8 cellular contexts compared by ENCODE assay signal in the genomic region with DNA sequence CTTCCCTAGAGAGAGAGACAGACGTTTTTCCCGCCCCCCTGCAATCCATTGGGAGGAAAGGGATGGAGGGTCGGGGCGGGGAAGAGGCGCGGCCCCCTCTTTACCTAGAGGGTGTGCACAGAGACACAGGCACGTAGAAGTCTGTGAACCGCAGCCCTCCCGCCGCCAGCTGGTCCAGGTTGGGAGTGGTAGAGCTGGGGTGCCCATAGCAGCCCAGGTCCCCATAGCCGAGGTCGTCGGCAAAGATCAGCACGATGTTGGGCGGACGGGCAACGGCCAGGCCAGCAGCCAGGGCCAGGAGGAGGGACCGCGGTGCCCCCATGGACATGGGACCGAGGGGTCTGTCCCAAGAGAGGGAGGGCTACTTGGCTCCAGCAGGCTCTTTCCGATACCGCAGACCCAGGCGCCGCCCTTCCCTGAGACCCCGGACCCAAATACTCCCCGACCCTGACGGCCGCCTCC. TPM values are rescaled to one million over a fixed set of nuclear protein-coding genes. Genes with fewer than 3 reads are reported as not detected.
A peak's percentile ranks its signal among the peaks of the same experiment; 100 is the strongest.
DNase-seq lines count a peak whose midpoint lies in the region; ATAC-seq and TF ChIP-seq lines count a peak whose summit lies in the region.

No MANE protein-coding gene starts in this region.

- H2BK5ac ChIP-seq in trophoblast cell (ENCODE audit: low read depth, low read length, poor library complexity), result peak overlapping the region; percentile 38

- peak overlapping the region; percentile 52 for H4K12ac ChIP-seq in trophoblast cell (ENCODE audit: low read depth, low read length)

- peak overlapping the region; percentile 65 for H4K91ac ChIP-seq in trophoblast cell (ENCODE audit: low read depth, low read length)

- peaks cover 5% of the 10 kb centered on the region for H3K9me3 ChIP-seq in trophoblast cell (ENCODE audit: insufficient read depth, low read depth, low read length)

- H3K18ac ChIP-seq in trophoblast cell (ENCODE audit: low read length), result peak overlapping the region; percentile 76

- no peak overlapping the region for H3K27ac ChIP-seq in trophoblast cell (ENCODE audit: low read depth, low read length)

- no peak overlapping the region for H3K23ac ChIP-seq in trophoblast cell (ENCODE audit: low read length)

- POLR2A ChIA-PET in activated B cell treated with CpG ODN at 0.5 μM for 24 hours (lab: Charles Lee), result interaction anchor here (0.6 to 1.5 kb wide), 5 partner anchors 13 to 455 kb away, joined by 3 to 17 read pairs (median 5); a partner anchor contains a TSS

- H2BK12ac ChIP-seq in trophoblast cell (ENCODE audit: low read length), result no peak overlapping the region

- ATAC-seq in HG02763 (IDR thresholded peaks at IDR 0.05; ENCODE audit: unreplicated experiment) (peak; percentile 10), activated B cell treated with CpG ODN at 0.5 μM for 24 hours (ENCODE audit: low read depth) (no peak)

- peaks cover 10% of the 10 kb centered on the region for H3K36me3 Mint-ChIP-seq in activated B cell treated with CpG ODN at 0.5 μM for 24 hours (ENCODE audit: low read depth)

- H3K79me1 ChIP-seq in trophoblast cell (ENCODE audit: low read length), result peaks cover 7% of the 10 kb centered on the region

- DNase-seq in activated B cell treated with CpG ODN at 0.5 μM for 24 hours (no peak), foreskin fibroblast (peak in 1 of 2 donors; percentile 30), trophoblast cell (peak in 1 of 2 donors; percentile 5), SW 1271 (lab: John Stamatoyannopoulos, UW) (no peak), germinal center (ENCODE audit: low spot score) (no peak)
- no peak for DNase-seq in stimulated activated CD8-positive, alpha-beta memory T cell treated with anti-CD3 and anti-CD28 coated beads, Interleukin-4, amount 100 ng/mL, for 48 hours

- TF ChIP-seq CTCF in activated B cell treated with CpG ODN at 0.5 μM for 24 hours (IDR thresholded peaks at IDR 0.05) (no peak), foreskin fibroblast (IDR thresholded peaks at IDR 0.05; ENCODE audit: low read depth, low read length) (no peak)

- CTCF ChIA-PET in activated B cell treated with CpG ODN at 0.5 μM for 24 hours (lab: Charles Lee), result interaction anchor here (0.8 to 1.2 kb wide), 2 partner anchors 13 to 14 kb away, joined by 3 read pairs; no protein-coding TSS in a partner anchor

- H3K79me2 ChIP-seq in trophoblast cell (ENCODE audit: control insufficient read depth, insufficient read depth, low read length, poor library complexity), result peaks cover 5% of the 10 kb centered on the region

- no peaks in the 10 kb centered on the region for H3K9me3 Mint-ChIP-seq in activated B cell treated with CpG ODN at 0.5 μM for 24 hours

- intact Hi-C loops in activated B cell treated with CpG ODN at 0.5 μM for 24 hours (cut with micrococcal nuclease), result no loop called here

- H3K14ac ChIP-seq in trophoblast cell (ENCODE audit: low read length), result peak overlapping the region; percentile 80

- H3K36me3 ChIP-seq in trophoblast cell (ENCODE audit: control insufficient read depth in 1 of 2, insufficient read depth in 2 of 2, low read length in 2 of 2), result peaks cover 9 to 13% of the 10 kb centered on the region in 2 experiments

- no peaks in the 10 kb centered on the region for H3K27me3 ChIP-seq in trophoblast cell (ENCODE audit: insufficient read depth, low read length)

- H2BK120ac ChIP-seq in trophoblast cell (ENCODE audit: insufficient read depth, low read length, poor library complexity), result peak overlapping the region; percentile 61

- no peaks in the 10 kb centered on the region for H3K27me3 Mint-ChIP-seq in activated B cell treated with CpG ODN at 0.5 μM for 24 hours

- H2AFZ ChIP-seq in trophoblast cell (ENCODE audit: insufficient read depth, low read length, poor library complexity), result peak overlapping the region; percentile 91

- H3K4ac ChIP-seq in trophoblast cell (ENCODE audit: low read depth, low read length), result peak overlapping the region; percentile 28

- peak overlapping the region; percentile 46 for H3K27ac Mint-ChIP-seq in activated B cell treated with CpG ODN at 0.5 μM for 24 hours

- H2AK5ac ChIP-seq in trophoblast cell (ENCODE audit: low read length), result peak overlapping the region; percentile 67

- no CpG with 5 or more reads among the region's 28 CpGs for WGBS in trophoblast cell (ENCODE audit: extremely low coverage, insufficient coverage, insufficient read length)

- H3K4me1 ChIP-seq in trophoblast cell (ENCODE audit: control insufficient read depth in 1 of 2, insufficient read depth in 2 of 2, low read length in 2 of 2), result peaks cover 12 to 13% of the 10 kb centered on the region in 2 experiments

- H3K9ac ChIP-seq in trophoblast cell (ENCODE audit: low read length), result peak overlapping the region; percentile 3

- H3K4me2 ChIP-seq in trophoblast cell (ENCODE audit: low read length), result peak overlapping the region; percentile 91

- H3K4me1 Mint-ChIP-seq in activated B cell treated with CpG ODN at 0.5 μM for 24 hours, result peaks cover 18% of the 10 kb centered on the region

- H4K8ac ChIP-seq in trophoblast cell (ENCODE audit: low read depth, low read length), result peak overlapping the region; percentile 84

- H3K4me3 ChIP-seq in GM08714 (ENCODE audit: low read length) (peak overlapping the region; percentile 83), foreskin fibroblast (ENCODE audit: low read depth in 1 of 2, low read length in 2 of 2) (peak overlapping the region; percentile 81 to 92), trophoblast cell (ENCODE audit: low read depth, low read length) (peak overlapping the region; percentile 75)

- H3K4me3 Mint-ChIP-seq in activated B cell treated with CpG ODN at 0.5 μM for 24 hours, result peak overlapping the region; percentile 85

RNA-seq across cellular contexts. Expression of a gene that starts 0.5 kb away (rescaled TPM):
- 49.0 and 50.9 TPM in 2 replicates for total RNA-seq in activated B cell treated with CpG ODN at 0.5 μM for 24 hours
- polyA plus RNA-seq in trophoblast cell (2013), result 17.7 and 18.7 TPM in 2 replicates

RNA-seq across cellular contexts. Expression of a gene that starts 26.9 kb away (rescaled TPM):
- 0.18 and 0.20 TPM in 2 replicates for total RNA-seq in activated B cell treated with CpG ODN at 0.5 μM for 24 hours
- polyA plus RNA-seq in trophoblast cell (2013), result 0.58 and 0.66 TPM in 2 replicates

RNA-seq across cellular contexts. Expression of a gene that starts 44.8 kb away (rescaled TPM):
- 138 and 158 TPM in 2 replicates for total RNA-seq in activated B cell treated with CpG ODN at 0.5 μM for 24 hours
- 40.3 and 43.1 TPM in 2 replicates for polyA plus RNA-seq in trophoblast cell (2013)

RNA-seq across cellular contexts. Expression of a gene that starts 45.1 kb away (rescaled TPM):
- total RNA-seq in activated B cell treated with CpG ODN at 0.5 μM for 24 hours, result not detected in 2 replicates
- polyA plus RNA-seq in trophoblast cell (2013), result 1.3 and 1.4 TPM in 2 replicates

RNA-seq across cellular contexts. Expression of a gene that starts 49.3 kb away (rescaled TPM):
- 32.2 and 33.5 TPM in 2 replicates for total RNA-seq in activated B cell treated with CpG ODN at 0.5 μM for 24 hours
- 18.3 and 19.4 TPM in 2 replicates for polyA plus RNA-seq in trophoblast cell (2013)
